ENCODE assay signal across 26 cellular contexts in the genomic region with DNA sequence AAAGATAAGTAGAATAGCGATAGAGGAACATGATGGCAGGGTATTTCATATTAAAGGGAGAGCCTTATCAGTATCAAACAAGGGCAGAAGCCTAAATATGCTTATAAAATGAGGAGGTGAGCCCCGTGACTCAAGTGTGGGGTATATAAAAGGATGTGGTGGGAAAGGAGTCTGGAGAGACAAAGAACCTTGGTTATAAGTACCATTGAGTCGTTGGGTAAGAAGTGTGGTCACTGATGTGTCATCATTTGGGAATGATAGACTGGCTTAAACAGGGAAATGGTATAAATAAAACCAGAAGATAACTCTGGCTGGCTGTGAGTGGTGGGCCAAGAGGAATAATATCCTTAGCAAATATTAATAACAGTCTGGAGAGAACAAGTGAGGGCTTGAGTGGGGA. TPM values are rescaled to one million over a fixed set of nuclear protein-coding genes. Genes with fewer than 3 reads are reported as not detected.
A peak's percentile ranks its signal among the peaks of the same experiment; 100 is the strongest.
DNase-seq lines count a peak whose midpoint lies in the region; ATAC-seq, FAIRE-seq and TF ChIP-seq lines count a peak whose summit lies in the region.
"Had no signal": no experiment of that assay in that cellular context is flagged by ENCODE, and none has a peak within 500 bp of the region (broad histone marks: within the 10 kb centered on the region; RNA-seq: fewer than 3 reads in every experiment).

No MANE protein-coding gene starts in this region.

- peaks cover 4% of the 10 kb centered on the region for H3K4me1 ChIP-seq in astrocyte (ENCODE audit: insufficient read depth, low read length)

- H3K27ac Mint-ChIP-seq in Calu3 (ENCODE audit: unreplicated experiment) (peak overlapping the region; percentile 50), astrocyte (ENCODE audit: unreplicated experiment) (peak overlapping the region; percentile 84)
- H3K27ac Mint-ChIP-seq: activated CD4-positive, alpha-beta T cell treated with anti-CD3 and anti-CD28 coated beads, Interleukin-2, amount 10 ng/mL, durations not matched to agents 7 days and 5 days; CD14-positive monocyte; H9 had no signal

- H3K9ac ChIP-seq in astrocyte (ENCODE audit: low read length): no peak overlapping the region

- H4K20me1 ChIP-seq in astrocyte (ENCODE audit: insufficient read depth, low read length): no peaks in the 10 kb centered on the region

- intact Hi-C loops in Calu3 (cut with micrococcal nuclease; ENCODE audit: unreplicated experiment): loop anchor here (5.0 kb wide), 1 partner anchor 80 kb away; no protein-coding TSS in a partner anchor
- intact Hi-C loops in left ventricle myocardium superior (cut with micrococcal nuclease): no loop called here

- H3K4me2 ChIP-seq in astrocyte (ENCODE audit: low read length): peak overlapping the region; percentile 28

- no peaks in the 10 kb centered on the region for H3K36me3 ChIP-seq in astrocyte (ENCODE audit: insufficient read depth, low read length)

- H3K27me3 Mint-ChIP-seq in Calu3 (ENCODE audit: unreplicated experiment) (no peaks in the 10 kb centered on the region), astrocyte (ENCODE audit: low read depth, unreplicated experiment) (peaks cover 4% of the 10 kb centered on the region)
- H3K27me3 Mint-ChIP-seq: activated CD4-positive, alpha-beta T cell treated with anti-CD3 and anti-CD28 coated beads, Interleukin-2, amount 10 ng/mL, durations not matched to agents 7 days and 5 days; stimulated activated memory B cell treated with anti-CD40 and anti-IgM and Interleukin-4, amounts not matched to agents 10 μg/mL and 1 μg/mL and 100 μg/mL, for 72 hours had no signal

- H3K27me3 ChIP-seq in astrocyte (ENCODE audit: insufficient read depth, low read length): no peaks in the 10 kb centered on the region

- H3K27ac ChIP-seq in astrocyte (ENCODE audit: low read depth, low read length): no peak overlapping the region

- no peak overlapping the region for H2AFZ ChIP-seq in astrocyte (ENCODE audit: low read depth, low read length)

- ATAC-seq in GM21717 (IDR thresholded peaks at IDR 0.05; ENCODE audit: unreplicated experiment): no peak
- no peak for ATAC-seq in GM19463 (IDR thresholded peaks at IDR 0.05; ENCODE audit: unreplicated experiment)
- ATAC-seq in left ventricle myocardium superior: no peak
- ATAC-seq: esophagus mucosa; stimulated activated memory B cell treated with anti-CD40 and anti-IgM and Interleukin-4, amounts not matched to agents 10 μg/mL and 1 μg/mL and 100 μg/mL, for 72 hours had no signal

- CTCF ChIA-PET in Calu3 (lab: Charles Lee): interaction anchor here (0.6 kb wide), 1 partner anchor 10 kb away, joined by 3 read pairs; no protein-coding TSS in a partner anchor

- TF ChIP-seq CTCF in Calu3 (IDR thresholded peaks at IDR 0.05; ENCODE audit: unreplicated experiment) (no peak), astrocyte (IDR thresholded peaks at IDR 0.05; ENCODE audit: insufficient read depth, low read depth, low read length) (no peak)

- no peaks in the 10 kb centered on the region for H3K9me3 Mint-ChIP-seq in Calu3 (ENCODE audit: low read depth, unreplicated experiment)
- H3K9me3 Mint-ChIP-seq in astrocyte (ENCODE audit: unreplicated experiment): peaks cover 1% of the 10 kb centered on the region
- H3K9me3 Mint-ChIP-seq: activated CD4-positive, alpha-beta T cell treated with anti-CD3 and anti-CD28 coated beads, Interleukin-2, amount 10 ng/mL, durations not matched to agents 7 days and 5 days; CD14-positive monocyte; H9; stimulated activated memory B cell treated with anti-CD40 and anti-IgM and Interleukin-4, amounts not matched to agents 10 μg/mL and 1 μg/mL and 100 μg/mL, for 72 hours had no signal

- peak; percentile 25 for DNase-seq in Calu3
- DNase-seq in LHCN-M2 (ENCODE audit: low read depth): peak; percentile 38
- DNase-seq in astrocyte (ENCODE audit: low read depth): peak; percentile 66
- DNase-seq in foreskin melanocyte: peak; percentile 71
- DNase-seq in putamen (ENCODE audit: low spot score): no peak
- DNase-seq in left ventricle myocardium superior: no peak
- DNase-seq: activated CD4-positive, alpha-beta T cell treated with anti-CD3 and anti-CD28 coated beads, Interleukin-2, amount 10 ng/mL, durations not matched to agents 7 days and 5 days; central memory CD4-positive, alpha-beta T cell; DMS 273 treated with DMSO at 0.1 percent for 48 hours; glutamatergic neuron; H9; NCI-H1436; NCI-H2171; SIG-M5; stimulated activated CD4-positive, alpha-beta T cell treated with anti-CD3 and anti-CD28 coated beads, Interleukin-1b, Interleukin-23, amount 100 ng/mL, for 48 hours had no signal

- H3K4me1 Mint-ChIP-seq in Calu3 (ENCODE audit: low read depth, unreplicated experiment): peaks cover 15% of the 10 kb centered on the region
- H3K4me1 Mint-ChIP-seq in astrocyte (ENCODE audit: low read depth, unreplicated experiment): peaks cover 16% of the 10 kb centered on the region
- H3K4me1 Mint-ChIP-seq: activated CD4-positive, alpha-beta T cell treated with anti-CD3 and anti-CD28 coated beads, Interleukin-2, amount 10 ng/mL, durations not matched to agents 7 days and 5 days; H9 had no signal

- H3K4me3 Mint-ChIP-seq in Calu3 (ENCODE audit: low read depth, unreplicated experiment) (no peak overlapping the region), astrocyte (ENCODE audit: unreplicated experiment) (no peak overlapping the region)
- H3K4me3 Mint-ChIP-seq: activated CD4-positive, alpha-beta T cell treated with anti-CD3 and anti-CD28 coated beads, Interleukin-2, amount 10 ng/mL, durations not matched to agents 7 days and 5 days; CD14-positive monocyte; H9; stimulated activated memory B cell treated with anti-CD40 and anti-IgM and Interleukin-4, amounts not matched to agents 10 μg/mL and 1 μg/mL and 100 μg/mL, for 72 hours had no signal

- H3K79me2 ChIP-seq in astrocyte (ENCODE audit: insufficient read depth, low read length): no peaks in the 10 kb centered on the region

- H3K4me3 ChIP-seq in astrocyte (ENCODE audit: insufficient read depth, low read depth, low read length): no peak overlapping the region

- FAIRE-seq in astrocyte (lab: Jason Lieb, UNC): no peak
- FAIRE-seq: GM12891 had no signal

- BruUV-seq in Calu3 (replicated peaks; lab: Mats Ljungman, UMichigan): no TSS peak

- H3K36me3 Mint-ChIP-seq in Calu3 (ENCODE audit: insufficient read depth, unreplicated experiment) (no peaks in the 10 kb centered on the region), astrocyte (ENCODE audit: low read depth, unreplicated experiment) (no peaks in the 10 kb centered on the region)
- H3K36me3 Mint-ChIP-seq: CD14-positive monocyte; stimulated activated memory B cell treated with anti-CD40 and anti-IgM and Interleukin-4, amounts not matched to agents 10 μg/mL and 1 μg/mL and 100 μg/mL, for 72 hours had no signal

- H3K9me3 ChIP-seq in astrocyte (ENCODE audit: insufficient read depth, low read depth, low read length): no peaks in the 10 kb centered on the region

RNA-seq across cellular contexts. Expression of a gene that starts 10.9 kb away (rescaled TPM):
- total RNA-seq in Calu3 (2022) (not detected in 2 replicates), LHCN-M2 (2014; rRNA removed) (not detected in 2 replicates), astrocyte (not detected in 2 replicates), left ventricle myocardium superior (3.5 TPM)
- not detected for polyA plus RNA-seq in LHCN-M2 (2012)
- total RNA-seq: activated CD4-positive, alpha-beta T cell treated with anti-CD3 and anti-CD28 coated beads, Interleukin-2, amount 10 ng/mL, durations not matched to agents 7 days and 5 days; esophagus mucosa; H9; mononuclear cell; skeletal muscle tissue; T-helper 1 cell treated with Interleukin-12 subunit alpha and Interleukin-12 subunit beta and Interleukin-4 antibody, amounts not matched to agents 30 ng/mL and 1 ng/mL, for 36 hours had no signal
- polyA plus RNA-seq: AG04450, CD14-positive monocyte, neural cell had no signal

RNA-seq across cellular contexts. Expression of a gene that starts 32.6 kb away (rescaled TPM):
- total RNA-seq in Calu3 (2022) (not detected in 2 replicates), LHCN-M2 (2014; rRNA removed) (not detected in 2 replicates), astrocyte (not detected in 2 replicates), left ventricle myocardium superior (not detected)
- not detected for polyA plus RNA-seq in LHCN-M2 (2012)
- total RNA-seq: H9; T-helper 1 cell treated with Interleukin-12 subunit alpha and Interleukin-12 subunit beta and Interleukin-4 antibody, amounts not matched to agents 30 ng/mL and 1 ng/mL, for 36 hours had no signal
- polyA plus RNA-seq: AG04450, neural cell had no signal

Comparison
In these comparisons a context has a peak if more than half of its experiments do, and no peak if none do; other contexts are left out.
1. DNase-seq: peak in Calu3 (single experiment), LHCN-M2 (single experiment), astrocyte (single experiment) and foreskin melanocyte (single experiment); none in putamen (single experiment) and left ventricle myocardium superior (single experiment).